In genomic region chr2:25255745-25256485, GRCh38 we compare ENCODE assay signal across 20 cellular contexts.
DNase-seq lines count a peak whose midpoint lies in the region; ATAC-seq and TF ChIP-seq lines count a peak whose summit lies in the region.
"Had no signal": no experiment of that assay in that cellular context is flagged by ENCODE, and none has a peak within 500 bp of the region (broad histone marks: within the 10 kb centered on the region; RNA-seq: fewer than 3 reads in every experiment).

No MANE protein-coding gene starts in this region.

- H3K4me3 ChIP-seq in SK-N-SH (ENCODE audit: low read depth in 2 of 2, low read length in 1 of 2) (no peak overlapping the region), neural progenitor cell (no peak overlapping the region)
- no peak overlapping the region for H3K4me3 ChIP-seq in CD8-positive, alpha-beta T cell (ENCODE audit: low read depth, low read length)
- H3K4me3 ChIP-seq: left lung had no signal

- H3K27me3 ChIP-seq in SK-N-SH (ENCODE audit: insufficient read depth) (no peaks in the 10 kb centered on the region), neural progenitor cell (no peaks in the 10 kb centered on the region)
- H3K27me3 ChIP-seq in CD8-positive, alpha-beta T cell (ENCODE audit: insufficient read depth, low read length): no peaks in the 10 kb centered on the region
- H3K27me3 ChIP-seq: left lung had no signal

- TF ChIP-seq CTCF in SK-N-SH (IDR thresholded peaks at IDR 0.05) (no peak), neural progenitor cell (IDR thresholded peaks at IDR 0.05) (no peak)
- no peak for TF ChIP-seq CTCF in CD8-positive, alpha-beta T cell (IDR thresholded peaks at IDR 0.05)

- WGBS in SK-N-SH (ENCODE audit: low lambda C conversion rate): 92% methylated on average over 15 of the region's 15 CpGs

- no peaks in the 10 kb centered on the region for H3K27me3 Mint-ChIP-seq in CD8-positive, alpha-beta T cell (ENCODE audit: low read depth)
- peaks cover 12% of the 10 kb centered on the region for H3K27me3 Mint-ChIP-seq in neural progenitor cell (ENCODE audit: insufficient read depth, low read depth)
- H3K27me3 Mint-ChIP-seq: effector memory CD8-positive, alpha-beta T cell had no signal

- H3K36me3 Mint-ChIP-seq in CD8-positive, alpha-beta T cell: peaks cover 61% of the 10 kb centered on the region
- peaks cover 20% of the 10 kb centered on the region for H3K36me3 Mint-ChIP-seq in neural progenitor cell

- TF ChIP-seq RAD21 in SK-N-SH (IDR thresholded peaks at IDR 0.05; ENCODE audit: low read length): no peak

- H3K4me1 ChIP-seq in SK-N-SH (ENCODE audit: control insufficient read depth in 1 of 2, insufficient read depth in 2 of 2, low read depth in 1 of 2, low read length in 1 of 2) (peaks cover 19 to 75% of the 10 kb centered on the region in 2 experiments), neural progenitor cell (peaks cover 52% of the 10 kb centered on the region)
- peaks cover 30% of the 10 kb centered on the region for H3K4me1 ChIP-seq in CD8-positive, alpha-beta T cell (ENCODE audit: insufficient read depth, low read length)

- H4K20me1 ChIP-seq in SK-N-SH (ENCODE audit: insufficient read depth) (no peaks in the 10 kb centered on the region), neural progenitor cell (ENCODE audit: low read depth) (no peaks in the 10 kb centered on the region)

- H2AFZ ChIP-seq in SK-N-SH (ENCODE audit: low read depth) (no peak overlapping the region), neural progenitor cell (replicated peaks) (no peak overlapping the region)

- no peaks in the 10 kb centered on the region for H3K9me2 ChIP-seq in SK-N-SH

- CTCF ChIA-PET in SK-N-SH (lab: Yijun Ruan, JAX): interaction anchor here (0.7 to 2.3 kb wide), 4 partner anchors 27 to 106 kb away, joined by 3 to 6 read pairs (median 4); no protein-coding TSS in a partner anchor
- CTCF ChIA-PET in CD8-positive, alpha-beta T cell (lab: Charles Lee): interaction anchor here (0.5 kb wide), 1 partner anchor 31 kb away, joined by 3 read pairs; no protein-coding TSS in a partner anchor

- H3K4me2 ChIP-seq in SK-N-SH (no peak overlapping the region), neural progenitor cell (no peak overlapping the region)

- H3K27ac ChIP-seq in SK-N-SH (ENCODE audit: low read depth in 2 of 2, low read length in 1 of 2) (peak overlapping the region; percentile 60 to 99; a peak in 3 of 4 replicates), cingulate gyrus (ENCODE audit: low read depth, low read length) (peak overlapping the region; percentile 89), neural progenitor cell (no peak overlapping the region)
- H3K27ac ChIP-seq in CD8-positive, alpha-beta T cell (ENCODE audit: low read depth, low read length): no peak overlapping the region
- H3K27ac ChIP-seq: 22Rv1 had no signal

- H3K79me2 ChIP-seq in SK-N-SH (ENCODE audit: insufficient read depth) (no peaks in the 10 kb centered on the region), neural progenitor cell (ENCODE audit: low read depth) (peaks cover 10% of the 10 kb centered on the region)

- intact Hi-C loops in CD8-positive, alpha-beta T cell (cut with DNase I, micrococcal nuclease): no loop called here

- H3F3A ChIP-seq in SK-N-SH (replicated peaks; ENCODE audit: insufficient read depth): no peaks in the 10 kb centered on the region
- peaks cover 63% of the 10 kb centered on the region for H3F3A ChIP-seq in neural progenitor cell (ENCODE audit: low read depth)

- DNase-seq in SK-N-SH (no peak), neural progenitor cell (ENCODE audit: low spot score) (no peak), EL (no peak), DMS114 treated with DMSO at 0.1 percent for 48 hours (lab: John Stamatoyannopoulos, UW; ENCODE audit: unreplicated experiment) (no peak)
- DNase-seq in CD8-positive, alpha-beta T cell: no peak
- DNase-seq: activated CD4-positive, alpha-beta T cell treated with anti-CD3 and anti-CD28 coated beads, Interleukin-2, amount 50 U/mL, for 4 hours; activated T-cell treated with anti-CD3 and anti-CD28 coated beads, Interleukin-2, amount 50 U/mL, for 1 hour; AML-193; amniotic stem cell; cerebellar nuclear complex; effector memory CD8-positive, alpha-beta T cell; left lung; NCI-H1105 treated with DMSO at 0.1 percent for 48 hours; NCI-H526 treated with DMSO at 0.1 percent for 48 hours; stimulated activated naive CD4-positive, alpha-beta T cell had no signal

- POLR2A ChIA-PET in SK-N-SH (lab: Yijun Ruan, JAX): no interaction called here
- POLR2A ChIA-PET in CD8-positive, alpha-beta T cell (lab: Charles Lee): no interaction called here

- H3K27ac Mint-ChIP-seq in CD8-positive, alpha-beta T cell: peak overlapping the region; percentile 56
- H3K27ac Mint-ChIP-seq in neural progenitor cell: peak overlapping the region; percentile 1

- ATAC-seq in SK-N-SH treated with all-trans-retinoic acid at 6 μM for 48 hours: no peak
- no peak for ATAC-seq in CD8-positive, alpha-beta T cell
- ATAC-seq in HG03571 (IDR thresholded peaks at IDR 0.05; ENCODE audit: unreplicated experiment): no peak
- ATAC-seq: effector memory CD8-positive, alpha-beta T cell; left lung; sciatic nerve had no signal

- peaks cover 27% of the 10 kb centered on the region for H3K4me1 Mint-ChIP-seq in CD8-positive, alpha-beta T cell (ENCODE audit: low read depth)
- peaks cover 71% of the 10 kb centered on the region for H3K4me1 Mint-ChIP-seq in neural progenitor cell

- H3K4me3 Mint-ChIP-seq in CD8-positive, alpha-beta T cell: no peak overlapping the region
- H3K4me3 Mint-ChIP-seq in neural progenitor cell: peak overlapping the region; percentile 12
- H3K4me3 Mint-ChIP-seq: effector memory CD8-positive, alpha-beta T cell had no signal

- H3K9ac ChIP-seq in SK-N-SH (no peak overlapping the region), neural progenitor cell (no peak overlapping the region)

- TF ChIP-seq EP300 in SK-N-SH (IDR thresholded peaks at IDR 0.05; ENCODE audit: borderline replicate concordance in 1 of 2, low read depth in 1 of 2, low read length in 1 of 2): no peak

- H3K9me3 ChIP-seq in SK-N-SH: no peaks in the 10 kb centered on the region
- no peaks in the 10 kb centered on the region for H3K9me3 ChIP-seq in CD8-positive, alpha-beta T cell (ENCODE audit: low read length)
- H3K9me3 ChIP-seq in neural progenitor cell (ENCODE audit: low read depth): no peaks in the 10 kb centered on the region
- H3K9me3 ChIP-seq: left lung had no signal

- H3K9me3 Mint-ChIP-seq in CD8-positive, alpha-beta T cell: no peaks in the 10 kb centered on the region
- no peaks in the 10 kb centered on the region for H3K9me3 Mint-ChIP-seq in neural progenitor cell
- H3K9me3 Mint-ChIP-seq: effector memory CD8-positive, alpha-beta T cell had no signal

- H3K36me3 ChIP-seq in SK-N-SH (replicated peaks in 1 of 2; ENCODE audit: control insufficient read depth in 1 of 2, insufficient read depth in 2 of 2, low read length in 1 of 2): peaks cover 4 to 31% of the 10 kb centered on the region in 2 experiments
- H3K36me3 ChIP-seq in CD8-positive, alpha-beta T cell (ENCODE audit: insufficient read depth, low read length): peaks cover 24% of the 10 kb centered on the region
- H3K36me3 ChIP-seq in neural progenitor cell: no peaks in the 10 kb centered on the region

TF ChIP-seq in SK-N-SH, 30 proteins besides CTCF, POLR2A, EP300 and RAD21:
- TF ChIP-seq RCOR1 (IDR thresholded peaks at IDR 0.05; ENCODE audit: low read length) (no peak), NFIC (IDR thresholded peaks at IDR 0.05; ENCODE audit: borderline replicate concordance) (no peak), NRF1 (IDR thresholded peaks at IDR 0.05; ENCODE audit: low read depth, low read length) (no peak), ELF1 (IDR thresholded peaks at IDR 0.05) (no peak), FOXM1 (IDR thresholded peaks at IDR 0.05; ENCODE audit: low read depth) (no peak)
- TF ChIP-seq, protein P1, sequence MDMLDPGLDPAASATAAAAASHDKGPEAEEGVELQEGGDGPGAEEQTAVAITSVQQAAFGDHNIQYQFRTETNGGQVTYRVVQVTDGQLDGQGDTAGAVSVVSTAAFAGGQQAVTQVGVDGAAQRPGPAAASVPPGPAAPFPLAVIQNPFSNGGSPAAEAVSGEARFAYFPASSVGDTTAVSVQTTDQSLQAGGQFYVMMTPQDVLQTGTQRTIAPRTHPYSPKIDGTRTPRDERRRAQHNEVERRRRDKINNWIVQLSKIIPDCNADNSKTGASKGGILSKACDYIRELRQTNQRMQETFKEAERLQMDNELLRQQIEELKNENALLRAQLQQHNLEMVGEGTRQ (IDR thresholded peaks at IDR 0.05; ENCODE audit: borderline replicate concordance, low read depth, low read length): no peak

TF ChIP-seq in SK-N-SH treated with all-trans-retinoic acid at 6 μM for 48 hours, 23 proteins besides CTCF, POLR2A, EP300 and RAD21 (continues in another document):
- no peak for TF ChIP-seq ZNF8 (CRISPR knock-in tag; IDR thresholded peaks at IDR 0.05)
- no peak for TF ChIP-seq ISL1 (CRISPR knock-in tag; IDR thresholded peaks at IDR 0.05)
- TF ChIP-seq BACH2 (CRISPR knock-in tag; IDR thresholded peaks at IDR 0.05; ENCODE audit: borderline replicate concordance): no peak
- TF ChIP-seq TCF4 (CRISPR knock-in tag; IDR thresholded peaks at IDR 0.05; ENCODE audit: borderline replicate concordance): no peak
- no peak for TF ChIP-seq TSHZ2 (CRISPR knock-in tag; IDR thresholded peaks at IDR 0.05)
- TF ChIP-seq RARB (CRISPR knock-in tag; IDR thresholded peaks at IDR 0.05): no peak
- no peak for TF ChIP-seq SNAI2 (CRISPR knock-in tag; IDR thresholded peaks at IDR 0.05)
- TF ChIP-seq ESRRG (CRISPR knock-in tag; IDR thresholded peaks at IDR 0.05): no peak
- TF ChIP-seq ZNF565 (CRISPR knock-in tag; conservative IDR thresholded peaks at IDR 0.05; ENCODE audit: low read depth): no peak

Comparison
In these comparisons a context has a peak if more than half of its experiments do, and no peak if none do; other contexts are left out.
1. H3K27ac ChIP-seq: peak in SK-N-SH (2 of 2) and cingulate gyrus (single experiment); none in CD8-positive, alpha-beta T cell (single experiment) and neural progenitor cell (single experiment).